ENCODE assay signal across 13 cellular contexts in genomic region chr11:120332822-120333716, GRCh38. TPM values are rescaled to one million over a fixed set of nuclear protein-coding genes. Genes with fewer than 3 reads are reported as not detected.
DNase-seq lines count a peak whose midpoint lies in the region; ATAC-seq and TF ChIP-seq lines count a peak whose summit lies in the region.
"Had no signal": no experiment of that assay in that cellular context is flagged by ENCODE, and none has a peak within 500 bp of the region (broad histone marks: within the 10 kb centered on the region; RNA-seq: fewer than 3 reads in every experiment).

No MANE protein-coding gene starts in this region.

- no peaks in the 10 kb centered on the region for H3K9me3 ChIP-seq in thyroid gland

- H3K4me3 ChIP-seq in fibroblast of mammary gland (ENCODE audit: control insufficient read depth, low read depth, low read length) (no peak overlapping the region), thyroid gland (replicated peaks in 1 of 3) (no peak overlapping the region)
- H3K4me3 ChIP-seq: cardiac muscle cell had no signal

- TF ChIP-seq CTCF in fibroblast of mammary gland (conservative IDR thresholded peaks at IDR 0.05; ENCODE audit: control insufficient read depth, insufficient read depth, low read depth, low read length) (no peak), thyroid gland (IDR thresholded peaks at IDR 0.05) (no peak)

- peak; percentile 28 for DNase-seq in M059J (ENCODE audit: low read depth)
- peak; percentile 39 for DNase-seq in amniotic epithelial cell (ENCODE audit: low read depth)
- DNase-seq in fibroblast of mammary gland (ENCODE audit: low read depth), result peak; percentile 34
- peak in 1 of 2 donors; percentile 30 for DNase-seq in thyroid gland
- no peak for DNase-seq in NCI-H69 (lab: John Stamatoyannopoulos, UW)
- DNase-seq in retina, result no peak
- DNase-seq: activated CD4-positive, alpha-beta T cell treated with anti-CD3 and anti-CD28 coated beads, Interleukin-2, amount 50 U/mL, for 4 hours; activated effector memory CD4-positive, alpha-beta T cell treated with Interleukin-2 at 50 U/mL for 16 hours; COR-L47; NCI-H2171 treated with DMSO at 0.1 percent for 48 hours; T-helper 17 cell had no signal

- ATAC-seq in HG03135 (IDR thresholded peaks at IDR 0.05; ENCODE audit: unreplicated experiment), result no peak
- ATAC-seq: T-helper 17 cell had no signal

- H3K27ac ChIP-seq in thyroid gland, result peak overlapping the region; percentile 83 to 93 (median 83)
- H3K27ac ChIP-seq: cardiac muscle cell had no signal

- WGBS in thyroid gland, 2 donors, result 77 to 81% methylated on average over 5 of the region's 5 CpGs

- peaks cover 7 to 8% of the 10 kb centered on the region in 2 donors for H3K36me3 ChIP-seq in thyroid gland

- H3K4me1 ChIP-seq in thyroid gland, result peaks cover 9 to 27% of the 10 kb centered on the region in 2 donors

- peak in 1 of 2 donors; percentile 37 for TF ChIP-seq POLR2A in thyroid gland (IDR thresholded peaks at IDR 0.05)

- intact Hi-C loops in thyroid gland (cut with DNase I), result no loop called here

- H3K27me3 ChIP-seq in thyroid gland, result no peaks in the 10 kb centered on the region
- H3K27me3 ChIP-seq: cardiac muscle cell had no signal

RNA-seq across cellular contexts. Expression of gene ARHGEF12, which starts 3.1 kb away (rescaled TPM):
- 31.0 and 56.6 TPM in 2 replicates for total RNA-seq in M059J (2014; rRNA removed; shearing (Covaris generic))
- 100 to 1,000 TPM; 169 to 268 (median 197) TPM for total RNA-seq in thyroid gland

RNA-seq across cellular contexts. Expression of gene TLCD5, which starts 8.0 kb away (rescaled TPM):
- total RNA-seq in M059J (2014; rRNA removed; shearing (Covaris generic)), result 3.7 and 4.8 TPM in 2 replicates
- 10 to 100 TPM; 12.5 to 14.0 (median 13.4) TPM for total RNA-seq in thyroid gland

Comparison
In these comparisons a context has a peak if more than half of its experiments do, and no peak if none do; other contexts are left out.
1. DNase-seq: peak in M059J (single experiment), amniotic epithelial cell (single experiment) and fibroblast of mammary gland (single experiment); none in NCI-H69 (single experiment) and retina (single experiment).